1 cellular context compared by ENCODE assay signal in the genomic region with DNA sequence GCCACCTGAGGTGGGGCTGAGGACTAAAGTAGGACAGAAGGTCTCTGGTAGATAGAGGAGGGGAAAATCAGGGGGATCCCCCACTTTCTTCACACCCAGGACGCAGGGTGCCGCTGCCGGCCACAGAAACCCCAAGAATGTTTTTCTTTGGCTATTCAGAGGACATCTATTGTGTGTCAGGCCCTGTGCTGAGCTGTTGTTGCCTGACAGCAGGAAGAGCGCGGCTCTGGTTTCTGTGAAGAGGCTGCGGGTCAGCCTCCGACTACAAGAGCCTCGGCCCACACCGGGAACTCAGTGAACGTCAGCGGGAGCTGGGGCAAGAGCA.
TF ChIP-seq lines count a peak whose summit lies in the region.

No MANE protein-coding gene starts in this region.

TF ChIP-seq in K562, 482 proteins besides CTCF, POLR2A, EP300 and RAD21 (continued from another document and continues in another):
- 0 out of 2 replicates have a peak, but pooled peaks have one; percentile 67 for TF ChIP-seq ZNF586 (CRISPR knock-in tag; conservative IDR thresholded peaks at IDR 0.05)
- TF ChIP-seq, protein P1, sequence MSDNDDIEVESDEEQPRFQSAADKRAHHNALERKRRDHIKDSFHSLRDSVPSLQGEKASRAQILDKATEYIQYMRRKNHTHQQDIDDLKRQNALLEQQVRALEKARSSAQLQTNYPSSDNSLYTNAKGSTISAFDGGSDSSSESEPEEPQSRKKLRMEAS (CRISPR knock-in tag; IDR thresholded peaks at IDR 0.05): no peak
- TF ChIP-seq, protein P2, sequence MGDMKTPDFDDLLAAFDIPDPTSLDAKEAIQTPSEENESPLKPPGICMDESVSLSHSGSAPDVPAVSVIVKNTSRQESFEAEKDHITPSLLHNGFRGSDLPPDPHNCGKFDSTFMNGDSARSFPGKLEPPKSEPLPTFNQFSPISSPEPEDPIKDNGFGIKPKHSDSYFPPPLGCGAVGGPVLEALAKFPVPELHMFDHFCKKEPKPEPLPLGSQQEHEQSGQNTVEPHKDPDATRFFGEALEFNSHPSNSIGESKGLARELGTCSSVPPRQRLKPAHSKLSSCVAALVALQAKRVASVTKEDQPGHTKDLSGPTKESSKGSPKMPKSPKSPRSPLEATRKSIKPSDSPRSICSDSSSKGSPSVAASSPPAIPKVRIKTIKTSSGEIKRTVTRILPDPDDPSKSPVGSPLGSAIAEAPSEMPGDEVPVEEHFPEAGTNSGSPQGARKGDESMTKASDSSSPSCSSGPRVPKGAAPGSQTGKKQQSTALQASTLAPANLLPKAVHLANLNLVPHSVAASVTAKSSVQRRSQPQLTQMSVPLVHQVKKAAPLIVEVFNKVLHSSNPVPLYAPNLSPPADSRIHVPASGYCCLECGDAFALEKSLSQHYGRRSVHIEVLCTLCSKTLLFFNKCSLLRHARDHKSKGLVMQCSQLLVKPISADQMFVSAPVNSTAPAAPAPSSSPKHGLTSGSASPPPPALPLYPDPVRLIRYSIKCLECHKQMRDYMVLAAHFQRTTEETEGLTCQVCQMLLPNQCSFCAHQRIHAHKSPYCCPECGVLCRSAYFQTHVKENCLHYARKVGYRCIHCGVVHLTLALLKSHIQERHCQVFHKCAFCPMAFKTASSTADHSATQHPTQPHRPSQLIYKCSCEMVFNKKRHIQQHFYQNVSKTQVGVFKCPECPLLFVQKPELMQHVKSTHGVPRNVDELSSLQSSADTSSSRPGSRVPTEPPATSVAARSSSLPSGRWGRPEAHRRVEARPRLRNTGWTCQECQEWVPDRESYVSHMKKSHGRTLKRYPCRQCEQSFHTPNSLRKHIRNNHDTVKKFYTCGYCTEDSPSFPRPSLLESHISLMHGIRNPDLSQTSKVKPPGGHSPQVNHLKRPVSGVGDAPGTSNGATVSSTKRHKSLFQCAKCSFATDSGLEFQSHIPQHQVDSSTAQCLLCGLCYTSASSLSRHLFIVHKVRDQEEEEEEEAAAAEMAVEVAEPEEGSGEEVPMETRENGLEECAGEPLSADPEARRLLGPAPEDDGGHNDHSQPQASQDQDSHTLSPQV (IDR thresholded peaks at IDR 0.05): no peak
- TF ChIP-seq ZNF143 (CRISPR knock-in tag; IDR thresholded peaks at IDR 0.05): no peak
- no peak for TF ChIP-seq DIDO1 (tag; IDR thresholded peaks at IDR 0.05; ENCODE audit: low read depth)
- TF ChIP-seq ZNF133 (CRISPR knock-in tag; IDR thresholded peaks at IDR 0.05): no peak
- TF ChIP-seq UBTF (IDR thresholded peaks at IDR 0.05; ENCODE audit: borderline replicate concordance in 1 of 2, low read depth in 2 of 2, low read length in 2 of 2): no peak
- TF ChIP-seq ZNF57 (CRISPR knock-in tag; IDR thresholded peaks at IDR 0.05): no peak
- TF ChIP-seq CBFB (CRISPR knock-in tag; IDR thresholded peaks at IDR 0.05): 0 out of 2 replicates have a peak, but pooled peaks have one; percentile 30
- no peak for TF ChIP-seq DLX4 (CRISPR knock-in tag; IDR thresholded peaks at IDR 0.05)
- no peak for TF ChIP-seq POLR2G (IDR thresholded peaks at IDR 0.05; ENCODE audit: low read depth, low read length)
- TF ChIP-seq ZNF395 (CRISPR knock-in tag; IDR thresholded peaks at IDR 0.05): no peak; the same call in 1 of the 2 replicates
- no peak for TF ChIP-seq TRIM28 (IDR thresholded peaks at IDR 0.05)
- no peak for TF ChIP-seq TCF3 (CRISPR knock-in tag; IDR thresholded peaks at IDR 0.05)
- TF ChIP-seq, protein P3, sequence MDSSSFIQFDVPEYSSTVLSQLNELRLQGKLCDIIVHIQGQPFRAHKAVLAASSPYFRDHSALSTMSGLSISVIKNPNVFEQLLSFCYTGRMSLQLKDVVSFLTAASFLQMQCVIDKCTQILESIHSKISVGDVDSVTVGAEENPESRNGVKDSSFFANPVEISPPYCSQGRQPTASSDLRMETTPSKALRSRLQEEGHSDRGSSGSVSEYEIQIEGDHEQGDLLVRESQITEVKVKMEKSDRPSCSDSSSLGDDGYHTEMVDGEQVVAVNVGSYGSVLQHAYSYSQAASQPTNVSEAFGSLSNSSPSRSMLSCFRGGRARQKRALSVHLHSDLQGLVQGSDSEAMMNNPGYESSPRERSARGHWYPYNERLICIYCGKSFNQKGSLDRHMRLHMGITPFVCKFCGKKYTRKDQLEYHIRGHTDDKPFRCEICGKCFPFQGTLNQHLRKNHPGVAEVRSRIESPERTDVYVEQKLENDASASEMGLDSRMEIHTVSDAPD (CRISPR knock-in tag; IDR thresholded peaks at IDR 0.05): no peak
- TF ChIP-seq ZNF584 (CRISPR knock-in tag; IDR thresholded peaks at IDR 0.05; ENCODE audit: low read depth): no peak
- TF ChIP-seq, protein P4, sequence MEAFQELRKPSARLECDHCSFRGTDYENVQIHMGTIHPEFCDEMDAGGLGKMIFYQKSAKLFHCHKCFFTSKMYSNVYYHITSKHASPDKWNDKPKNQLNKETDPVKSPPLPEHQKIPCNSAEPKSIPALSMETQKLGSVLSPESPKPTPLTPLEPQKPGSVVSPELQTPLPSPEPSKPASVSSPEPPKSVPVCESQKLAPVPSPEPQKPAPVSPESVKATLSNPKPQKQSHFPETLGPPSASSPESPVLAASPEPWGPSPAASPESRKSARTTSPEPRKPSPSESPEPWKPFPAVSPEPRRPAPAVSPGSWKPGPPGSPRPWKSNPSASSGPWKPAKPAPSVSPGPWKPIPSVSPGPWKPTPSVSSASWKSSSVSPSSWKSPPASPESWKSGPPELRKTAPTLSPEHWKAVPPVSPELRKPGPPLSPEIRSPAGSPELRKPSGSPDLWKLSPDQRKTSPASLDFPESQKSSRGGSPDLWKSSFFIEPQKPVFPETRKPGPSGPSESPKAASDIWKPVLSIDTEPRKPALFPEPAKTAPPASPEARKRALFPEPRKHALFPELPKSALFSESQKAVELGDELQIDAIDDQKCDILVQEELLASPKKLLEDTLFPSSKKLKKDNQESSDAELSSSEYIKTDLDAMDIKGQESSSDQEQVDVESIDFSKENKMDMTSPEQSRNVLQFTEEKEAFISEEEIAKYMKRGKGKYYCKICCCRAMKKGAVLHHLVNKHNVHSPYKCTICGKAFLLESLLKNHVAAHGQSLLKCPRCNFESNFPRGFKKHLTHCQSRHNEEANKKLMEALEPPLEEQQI (IDR thresholded peaks at IDR 0.05): no peak
- TF ChIP-seq, protein P5, sequence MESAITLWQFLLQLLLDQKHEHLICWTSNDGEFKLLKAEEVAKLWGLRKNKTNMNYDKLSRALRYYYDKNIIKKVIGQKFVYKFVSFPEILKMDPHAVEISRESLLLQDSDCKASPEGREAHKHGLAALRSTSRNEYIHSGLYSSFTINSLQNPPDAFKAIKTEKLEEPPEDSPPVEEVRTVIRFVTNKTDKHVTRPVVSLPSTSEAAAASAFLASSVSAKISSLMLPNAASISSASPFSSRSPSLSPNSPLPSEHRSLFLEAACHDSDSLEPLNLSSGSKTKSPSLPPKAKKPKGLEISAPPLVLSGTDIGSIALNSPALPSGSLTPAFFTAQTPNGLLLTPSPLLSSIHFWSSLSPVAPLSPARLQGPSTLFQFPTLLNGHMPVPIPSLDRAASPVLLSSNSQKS (CRISPR knock-in tag; IDR thresholded peaks at IDR 0.05): no peak
- TF ChIP-seq TRIM25 (IDR thresholded peaks at IDR 0.05; ENCODE audit: borderline replicate concordance): 0 out of 2 replicates have a peak, but pooled peaks have one; percentile 7
- TF ChIP-seq IRF9 (tag; IDR thresholded peaks at IDR 0.05): no peak
- no peak for TF ChIP-seq KDM1A (IDR thresholded peaks at IDR 0.05)
- no peak for TF ChIP-seq ARID4B (CRISPR knock-in tag; IDR thresholded peaks at IDR 0.05)
- no peak for TF ChIP-seq XRCC5 (IDR thresholded peaks at IDR 0.05; ENCODE audit: low read depth, low read length)
- TF ChIP-seq ZC3H4 (CRISPR knock-in tag; IDR thresholded peaks at IDR 0.05; ENCODE audit: borderline replicate concordance): peak; percentile 78; the same call in 1 of the 2 replicates
- TF ChIP-seq ZNF347 (CRISPR knock-in tag; IDR thresholded peaks at IDR 0.05; ENCODE audit: low read depth): no peak; the same call in 1 of the 2 replicates
- no peak for TF ChIP-seq ZFPM2 (CRISPR knock-in tag; IDR thresholded peaks at IDR 0.05)
- TF ChIP-seq RFX1 (IDR thresholded peaks at IDR 0.05): no peak
- no peak for TF ChIP-seq ESRRB (CRISPR knock-in tag; IDR thresholded peaks at IDR 0.05; ENCODE audit: borderline replicate concordance)
